In the genomic region with DNA sequence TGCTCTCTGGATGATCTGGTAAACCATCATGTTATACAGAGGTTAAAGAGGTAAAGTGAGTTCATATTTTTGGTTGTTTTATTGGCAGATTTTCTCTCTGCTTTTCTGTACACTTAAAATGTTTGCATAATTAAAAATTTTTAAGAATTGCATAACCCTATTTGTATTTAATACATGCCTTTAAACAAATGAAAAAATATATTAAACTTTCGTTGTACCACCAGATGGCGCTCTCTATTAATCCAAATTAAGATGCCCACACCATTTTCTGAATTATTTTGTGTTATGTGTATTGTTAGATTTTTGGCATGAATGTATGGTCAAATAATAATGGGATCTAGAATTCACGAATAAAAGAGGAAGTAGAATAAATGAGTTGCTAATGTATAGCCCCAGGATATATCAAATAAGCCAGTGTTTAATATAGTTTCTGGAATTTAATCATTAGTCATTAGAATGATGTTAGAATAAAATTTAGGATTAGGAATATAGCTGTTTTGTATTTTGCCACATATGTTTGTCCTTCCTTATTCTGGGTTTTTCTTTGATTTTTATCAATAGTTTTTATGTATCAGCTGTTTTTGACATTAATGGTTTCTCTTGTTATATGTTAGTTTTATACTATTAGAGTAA, we compare ENCODE assay signal across 9 cellular contexts. TPM values are rescaled to one million over a fixed set of nuclear protein-coding genes. Genes with fewer than 3 reads are reported as not detected.
DNase-seq lines count a peak whose midpoint lies in the region; ATAC-seq and TF ChIP-seq lines count a peak whose summit lies in the region.
"Had no signal": no experiment of that assay in that cellular context is flagged by ENCODE, and none has a peak within 500 bp of the region (broad histone marks: within the 10 kb centered on the region; RNA-seq: fewer than 3 reads in every experiment).

No MANE protein-coding gene starts in this region.

- intact Hi-C loops in Panc1 (cut with micrococcal nuclease; ENCODE audit: unreplicated experiment), result loop anchor here (1.0 to 5.0 kb wide), 3 partner anchors 178 to 306 kb away; no protein-coding TSS in a partner anchor

- TF ChIP-seq CTCF in Panc1 (IDR thresholded peaks at IDR 0.05) (peak; percentile 68; the same call in 1 of the 2 replicates), epithelial cell of esophagus (IDR thresholded peaks at IDR 0.05; ENCODE audit: insufficient read depth, low read depth, low read length, missing control alignments) (peak; percentile 26), parathyroid adenoma (IDR thresholded peaks at IDR 0.05) (peak; percentile 88)

- H3K4me3 ChIP-seq in Panc1 (ENCODE audit: low read depth in 2 of 2, low read length in 2 of 2) (no peak overlapping the region), epithelial cell of esophagus (ENCODE audit: low read length) (no peak overlapping the region), parathyroid adenoma (ENCODE audit: low read depth, low read length) (no peak overlapping the region)

- H3K27ac ChIP-seq in Panc1 (ENCODE audit: low read length) (no peak overlapping the region), parathyroid adenoma (no peak overlapping the region)
- H3K27ac ChIP-seq: epithelial cell of prostate had no signal

- H3K36me3 ChIP-seq in Panc1 (ENCODE audit: control insufficient read depth, insufficient read depth, low read length), result no peaks in the 10 kb centered on the region
- H3K36me3 ChIP-seq in parathyroid adenoma (ENCODE audit: control insufficient read depth, insufficient read depth, low read length), result no peaks in the 10 kb centered on the region

- POLR2A ChIA-PET in Panc1 (lab: Charles Lee), result no interaction called here

- peaks cover 25% of the 10 kb centered on the region for H3K79me2 ChIP-seq in parathyroid adenoma

- CTCF ChIA-PET in Panc1 (lab: Charles Lee), result interaction anchor here (0.6 to 2.0 kb wide), 3 partner anchors 178 to 249 kb away, joined by 3 to 20 read pairs (median 4); no protein-coding TSS in a partner anchor

- no peak for ATAC-seq in Panc1
- ATAC-seq in GM21390 (IDR thresholded peaks at IDR 0.05; ENCODE audit: unreplicated experiment), result no peak

- H3K27me3 ChIP-seq in Panc1 (ENCODE audit: control insufficient read depth, insufficient read depth, low read length) (no peaks in the 10 kb centered on the region), parathyroid adenoma (ENCODE audit: control insufficient read depth, insufficient read depth, low read length) (no peaks in the 10 kb centered on the region)

- no peak overlapping the region for H3K9ac ChIP-seq in parathyroid adenoma

- in situ Hi-C loops in Panc1 (cut with HindIII; ENCODE audit: low pct_unique_long_range_greater_than_20kb, low sequenced_read_pairs), result no loop called here

- H2AFZ ChIP-seq in parathyroid adenoma, result no peak overlapping the region

- H3K4me1 ChIP-seq in Panc1 (ENCODE audit: control insufficient read depth, insufficient read depth, low read length), result no peaks in the 10 kb centered on the region
- H3K4me1 ChIP-seq in parathyroid adenoma, result no peaks in the 10 kb centered on the region

- H3K4me2 ChIP-seq in parathyroid adenoma (ENCODE audit: low read length), result no peak overlapping the region

- H3K9me3 ChIP-seq in Panc1 (ENCODE audit: control insufficient read depth, insufficient read depth, low read depth, low read length) (no peaks in the 10 kb centered on the region), parathyroid adenoma (ENCODE audit: control insufficient read depth, low read length) (no peaks in the 10 kb centered on the region)

- no TSS peak for BruUV-seq in Panc1 (replicated peaks; lab: Mats Ljungman, UMichigan)

- peak; percentile 69 for DNase-seq in CD1c-positive myeloid dendritic cell (ENCODE audit: extremely low spot score)
- peak; percentile 31 for DNase-seq in HS-5 (ENCODE audit: low read depth)
- DNase-seq in Panc1 (ENCODE audit: low read depth, low spot score), result peak; percentile 20
- peak; percentile 53 for DNase-seq in epithelial cell of esophagus (ENCODE audit: low read depth)
- no peak for DNase-seq in NCI-H1048 (lab: John Stamatoyannopoulos, UW)
- DNase-seq in HK-2 (ENCODE audit: unreplicated experiment), result no peak

RNA-seq across cellular contexts. Expression of gene SMAP1, which starts 38.9 kb away (rescaled TPM):
- total RNA-seq in Panc1 (2021; ENCODE audit: unreplicated experiment), result 41.9 TPM
- 30.1 TPM for polyA plus RNA-seq in Panc1 (2012; ENCODE audit: insufficient read length)

Comparison
In these comparisons a context has a peak if more than half of its experiments do, and no peak if none do; other contexts are left out.
1. DNase-seq: peak in CD1c-positive myeloid dendritic cell (single experiment), HS-5 (single experiment), Panc1 (single experiment) and epithelial cell of esophagus (single experiment); none in NCI-H1048 (single experiment) and HK-2 (single experiment).
2. CTCF ChIP-seq: peak in every context shown above with its lines; median percentile 88 in parathyroid adenoma; 68 in Panc1; 26 in epithelial cell of esophagus.